ENCODE assay signal across 14 cellular contexts in the genomic region with DNA sequence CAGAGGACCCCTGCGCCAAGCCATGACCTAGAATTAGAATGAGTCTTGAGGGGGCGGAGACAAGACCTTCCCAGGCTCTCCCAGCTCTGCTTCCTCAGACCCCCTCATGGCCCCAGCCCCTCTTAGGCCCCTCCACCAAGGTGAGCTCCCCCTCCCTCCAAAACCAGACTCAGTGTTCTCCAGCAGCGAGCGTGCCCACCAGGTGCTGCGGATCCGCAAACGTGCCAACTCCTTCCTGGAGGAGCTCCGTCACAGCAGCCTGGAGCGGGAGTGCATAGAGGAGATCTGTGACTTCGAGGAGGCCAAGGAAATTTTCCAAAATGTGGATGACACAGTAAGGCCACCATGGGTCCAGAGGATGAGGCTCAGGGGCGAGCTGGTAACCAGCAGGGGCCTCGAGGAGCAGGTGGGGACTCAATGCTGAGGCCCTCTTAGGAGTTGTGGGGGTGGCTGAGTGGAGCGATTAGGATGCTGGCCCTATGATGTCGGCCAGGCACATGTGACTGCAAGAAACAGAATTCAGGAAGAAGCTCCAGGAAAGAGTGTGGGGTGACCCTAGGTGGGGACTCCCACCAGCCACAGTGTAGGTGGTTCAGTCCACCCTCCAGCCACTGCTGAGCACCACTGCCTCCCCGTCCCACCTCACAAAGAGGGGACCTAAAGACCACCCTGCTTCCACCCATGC. TPM values are rescaled to one million over a fixed set of nuclear protein-coding genes. Genes with fewer than 3 reads are reported as not detected.
DNase-seq lines count a peak whose midpoint lies in the region; ATAC-seq and TF ChIP-seq lines count a peak whose summit lies in the region.
"Had no signal": no experiment of that assay in that cellular context is flagged by ENCODE, and none has a peak within 500 bp of the region (broad histone marks: within the 10 kb centered on the region; RNA-seq: fewer than 3 reads in every experiment).

No MANE protein-coding gene starts in this region.

- no peak for TF ChIP-seq RAD21 in Ishikawa (IDR thresholded peaks at IDR 0.05; ENCODE audit: low read depth)

- no peak for TF ChIP-seq CTCF in type B pancreatic cell (conservative IDR thresholded peaks at IDR 0.05)

- H3K27me3 Mint-ChIP-seq in naive B cell (peaks cover 0 to 17% (median 5%) of the 10 kb centered on the region in 3 donors), type B pancreatic cell (peaks cover 78% of the 10 kb centered on the region)

- no peak for TF ChIP-seq EP300 in Ishikawa (IDR thresholded peaks at IDR 0.05; ENCODE audit: borderline replicate concordance)

- H3K27ac Mint-ChIP-seq in naive B cell, result peak overlapping the region in 2 of 6 donors; percentile 69 to 74
- H3K27ac Mint-ChIP-seq in type B pancreatic cell, result no peak overlapping the region
- H3K27ac Mint-ChIP-seq: H9 had no signal

- ATAC-seq in Right ventricle myocardium inferior (peak; percentile 15), left cardiac atrium (no peak), naive B cell (ENCODE audit: low read depth in 2 of 2) (no peak), SK-N-SH treated with all-trans-retinoic acid at 6 μM for 48 hours (no peak), HG02798 (IDR thresholded peaks at IDR 0.05; ENCODE audit: poor library complexity, unreplicated experiment) (no peak)

- intact Hi-C loops in Right ventricle myocardium inferior (cut with DNase I), result no loop called here
- intact Hi-C loops in left cardiac atrium (cut with DNase I), result no loop called here

- H3K9me3 Mint-ChIP-seq in naive B cell (no peaks in the 10 kb centered on the region), type B pancreatic cell (no peaks in the 10 kb centered on the region)

- DNase-seq in Right ventricle myocardium inferior (ENCODE audit: missing footprints), result no peak
- no peak for DNase-seq in left cardiac atrium
- no peak for DNase-seq in naive B cell
- DNase-seq in type B pancreatic cell (ENCODE audit: extremely low spot score, unreplicated experiment), result peak; percentile 63
- DNase-seq: EL, H9, NCI-H1417 treated with DMSO at 0.1 percent for 48 hours, NCI-H1930, NCI-H774, PC-9 had no signal

- no peaks in the 10 kb centered on the region for H3K36me3 Mint-ChIP-seq in naive B cell
- no peaks in the 10 kb centered on the region for H3K36me3 Mint-ChIP-seq in type B pancreatic cell

- peak overlapping the region; percentile 29 to 86 (median 57) for H3K4me3 Mint-ChIP-seq in naive B cell
- H3K4me3 Mint-ChIP-seq in type B pancreatic cell, result peak overlapping the region; percentile 61

- H3K4me1 Mint-ChIP-seq in naive B cell, result peaks cover 18 to 35% (median 30%) of the 10 kb centered on the region in 3 donors
- peaks cover 21% of the 10 kb centered on the region for H3K4me1 Mint-ChIP-seq in type B pancreatic cell (ENCODE audit: unreplicated experiment)

TF ChIP-seq in Ishikawa, 13 proteins besides CTCF, POLR2A, EP300 and RAD21:
- TF ChIP-seq FOXM1 (IDR thresholded peaks at IDR 0.05; ENCODE audit: borderline replicate concordance, low read depth) (no peak), YY1 (IDR thresholded peaks at IDR 0.05; ENCODE audit: low read depth) (no peak), ZBTB7A (IDR thresholded peaks at IDR 0.05; ENCODE audit: low read depth) (peak; percentile 5; the same call in 1 of the 2 replicates), TCF12 (IDR thresholded peaks at IDR 0.05; ENCODE audit: low read depth) (no peak)

TF ChIP-seq in SK-N-SH treated with all-trans-retinoic acid at 6 μM for 48 hours, 23 proteins besides CTCF, POLR2A, EP300 and RAD21 (continues in another document):
- TF ChIP-seq BACH2 (CRISPR knock-in tag; IDR thresholded peaks at IDR 0.05; ENCODE audit: borderline replicate concordance), result no peak
- TF ChIP-seq, protein P1, sequence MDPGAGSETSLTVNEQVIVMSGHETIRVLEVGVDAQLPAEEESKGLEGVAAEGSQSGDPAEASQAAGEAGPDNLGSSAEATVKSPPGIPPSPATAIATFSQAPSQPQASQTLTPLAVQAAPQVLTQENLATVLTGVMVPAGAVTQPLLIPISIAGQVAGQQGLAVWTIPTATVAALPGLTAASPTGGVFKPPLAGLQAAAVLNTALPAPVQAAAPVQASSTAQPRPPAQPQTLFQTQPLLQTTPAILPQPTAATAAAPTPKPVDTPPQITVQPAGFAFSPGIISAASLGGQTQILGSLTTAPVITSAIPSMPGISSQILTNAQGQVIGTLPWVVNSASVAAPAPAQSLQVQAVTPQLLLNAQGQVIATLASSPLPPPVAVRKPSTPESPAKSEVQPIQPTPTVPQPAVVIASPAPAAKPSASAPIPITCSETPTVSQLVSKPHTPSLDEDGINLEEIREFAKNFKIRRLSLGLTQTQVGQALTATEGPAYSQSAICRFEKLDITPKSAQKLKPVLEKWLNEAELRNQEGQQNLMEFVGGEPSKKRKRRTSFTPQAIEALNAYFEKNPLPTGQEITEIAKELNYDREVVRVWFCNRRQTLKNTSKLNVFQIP (CRISPR knock-in tag; IDR thresholded peaks at IDR 0.05; ENCODE audit: borderline replicate concordance, low read depth), result no peak
- TF ChIP-seq ZC3H10 (CRISPR knock-in tag; IDR thresholded peaks at IDR 0.05), result no peak
- TF ChIP-seq GLIS3 (CRISPR knock-in tag; IDR thresholded peaks at IDR 0.05), result no peak
- TF ChIP-seq TCF4 (CRISPR knock-in tag; IDR thresholded peaks at IDR 0.05; ENCODE audit: borderline replicate concordance), result no peak
- TF ChIP-seq OSR1 (CRISPR knock-in tag; IDR thresholded peaks at IDR 0.05), result no peak
- no peak for TF ChIP-seq SNAI2 (CRISPR knock-in tag; IDR thresholded peaks at IDR 0.05)
- TF ChIP-seq, protein P2, sequence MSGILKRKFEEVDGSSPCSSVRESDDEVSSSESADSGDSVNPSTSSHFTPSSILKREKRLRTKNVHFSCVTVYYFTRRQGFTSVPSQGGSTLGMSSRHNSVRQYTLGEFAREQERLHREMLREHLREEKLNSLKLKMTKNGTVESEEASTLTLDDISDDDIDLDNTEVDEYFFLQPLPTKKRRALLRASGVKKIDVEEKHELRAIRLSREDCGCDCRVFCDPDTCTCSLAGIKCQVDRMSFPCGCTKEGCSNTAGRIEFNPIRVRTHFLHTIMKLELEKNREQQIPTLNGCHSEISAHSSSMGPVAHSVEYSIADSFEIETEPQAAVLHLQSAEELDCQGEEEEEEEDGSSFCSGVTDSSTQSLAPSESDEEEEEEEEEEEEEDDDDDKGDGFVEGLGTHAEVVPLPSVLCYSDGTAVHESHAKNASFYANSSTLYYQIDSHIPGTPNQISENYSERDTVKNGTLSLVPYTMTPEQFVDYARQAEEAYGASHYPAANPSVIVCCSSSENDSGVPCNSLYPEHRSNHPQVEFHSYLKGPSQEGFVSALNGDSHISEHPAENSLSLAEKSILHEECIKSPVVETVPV (CRISPR knock-in tag; IDR thresholded peaks at IDR 0.05), result no peak
- TF ChIP-seq, protein P3, sequence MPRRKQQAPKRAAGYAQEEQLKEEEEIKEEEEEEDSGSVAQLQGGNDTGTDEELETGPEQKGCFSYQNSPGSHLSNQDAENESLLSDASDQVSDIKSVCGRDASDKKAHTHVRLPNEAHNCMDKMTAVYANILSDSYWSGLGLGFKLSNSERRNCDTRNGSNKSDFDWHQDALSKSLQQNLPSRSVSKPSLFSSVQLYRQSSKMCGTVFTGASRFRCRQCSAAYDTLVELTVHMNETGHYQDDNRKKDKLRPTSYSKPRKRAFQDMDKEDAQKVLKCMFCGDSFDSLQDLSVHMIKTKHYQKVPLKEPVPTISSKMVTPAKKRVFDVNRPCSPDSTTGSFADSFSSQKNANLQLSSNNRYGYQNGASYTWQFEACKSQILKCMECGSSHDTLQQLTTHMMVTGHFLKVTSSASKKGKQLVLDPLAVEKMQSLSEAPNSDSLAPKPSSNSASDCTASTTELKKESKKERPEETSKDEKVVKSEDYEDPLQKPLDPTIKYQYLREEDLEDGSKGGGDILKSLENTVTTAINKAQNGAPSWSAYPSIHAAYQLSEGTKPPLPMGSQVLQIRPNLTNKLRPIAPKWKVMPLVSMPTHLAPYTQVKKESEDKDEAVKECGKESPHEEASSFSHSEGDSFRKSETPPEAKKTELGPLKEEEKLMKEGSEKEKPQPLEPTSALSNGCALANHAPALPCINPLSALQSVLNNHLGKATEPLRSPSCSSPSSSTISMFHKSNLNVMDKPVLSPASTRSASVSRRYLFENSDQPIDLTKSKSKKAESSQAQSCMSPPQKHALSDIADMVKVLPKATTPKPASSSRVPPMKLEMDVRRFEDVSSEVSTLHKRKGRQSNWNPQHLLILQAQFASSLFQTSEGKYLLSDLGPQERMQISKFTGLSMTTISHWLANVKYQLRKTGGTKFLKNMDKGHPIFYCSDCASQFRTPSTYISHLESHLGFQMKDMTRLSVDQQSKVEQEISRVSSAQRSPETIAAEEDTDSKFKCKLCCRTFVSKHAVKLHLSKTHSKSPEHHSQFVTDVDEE (CRISPR knock-in tag; IDR thresholded peaks at IDR 0.05), result no peak
- TF ChIP-seq ZFP30 (CRISPR knock-in tag; IDR thresholded peaks at IDR 0.05), result no peak
- TF ChIP-seq ARNTL (CRISPR knock-in tag; IDR thresholded peaks at IDR 0.05; ENCODE audit: borderline replicate concordance, low read depth), result no peak
- no peak for TF ChIP-seq ZFP3 (CRISPR knock-in tag; IDR thresholded peaks at IDR 0.05)
- no peak for TF ChIP-seq TOX (CRISPR knock-in tag; IDR thresholded peaks at IDR 0.05; ENCODE audit: borderline replicate concordance)
- TF ChIP-seq ESRRG (CRISPR knock-in tag; IDR thresholded peaks at IDR 0.05), result no peak
- TF ChIP-seq CSDC2 (CRISPR knock-in tag; IDR thresholded peaks at IDR 0.05), result no peak

RNA-seq across cellular contexts. Expression of a gene that starts 3.0 kb away (rescaled TPM):
- total RNA-seq in Right ventricle myocardium inferior (not detected), left cardiac atrium (not detected), type B pancreatic cell (ENCODE audit: low replicate concordance) (8.9 and 18.7 TPM in 2 replicates)
- under 1 TPM in 1 of 6 donors, not detected in 5; 0.53 TPM for polyA plus RNA-seq in naive B cell (ENCODE audit: low read depth in 6 of 6)
- total RNA-seq: A673 had no signal

RNA-seq across cellular contexts. Expression of a gene that starts 33.5 kb away (rescaled TPM):
- total RNA-seq in Right ventricle myocardium inferior (23.4 TPM), left cardiac atrium (10 to 100 TPM; 29.3 to 31.2 TPM), type B pancreatic cell (ENCODE audit: low replicate concordance) (30.8 and 34.5 TPM in 2 replicates)
- polyA plus RNA-seq in naive B cell (ENCODE audit: low read depth in 6 of 6), result 100 to 1,000 TPM in 1 of 6 donors, 10 to 100 TPM in 5; 67.2 to 101 (median 73.2) TPM
